Comparison of ENCODE assay signal across 11 cellular contexts in the genomic region with DNA sequence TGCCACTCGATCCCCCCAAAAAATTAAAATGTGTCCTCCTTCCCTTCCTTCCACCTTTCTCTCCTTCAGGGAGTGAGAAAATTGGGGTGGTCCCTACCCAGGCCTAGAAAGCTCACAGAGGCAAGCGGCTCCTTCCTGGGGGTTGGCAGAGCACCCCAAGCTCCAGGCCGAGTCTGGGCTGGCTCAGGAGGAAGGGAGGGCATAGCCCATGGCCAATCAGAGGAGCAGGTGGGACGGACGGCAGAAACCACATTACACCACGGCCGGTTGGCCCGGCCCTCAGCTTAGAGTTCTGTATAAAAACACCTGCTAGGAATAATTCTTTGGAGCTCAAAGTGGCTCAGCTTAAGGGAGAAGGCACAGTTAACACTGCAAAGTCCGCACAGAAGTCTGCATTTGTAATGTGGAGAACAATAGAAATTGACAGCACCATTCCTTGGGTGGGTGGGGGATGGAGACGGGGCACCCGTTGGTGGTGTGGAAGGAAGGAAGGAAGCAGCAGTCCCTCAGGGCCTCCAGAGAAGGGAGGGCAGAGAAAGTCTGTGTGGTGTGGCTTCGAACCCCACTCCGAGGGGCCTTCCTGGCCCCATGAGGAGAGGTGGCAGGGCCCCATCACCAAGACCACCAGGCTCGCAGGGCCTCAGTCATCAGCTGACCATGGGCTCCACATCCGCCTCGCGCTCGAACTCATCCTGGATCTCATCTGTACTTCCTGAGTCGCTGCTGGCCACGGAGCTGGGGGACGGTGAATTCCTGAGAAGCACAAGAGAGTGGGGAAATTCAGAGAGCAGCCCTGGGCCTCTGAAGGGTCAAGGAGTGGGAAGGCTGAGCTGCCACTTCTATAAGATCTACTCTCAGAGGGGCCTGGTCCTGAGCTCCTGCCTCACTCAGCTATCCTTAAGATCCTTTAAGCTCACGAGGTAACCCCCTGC. TPM values are rescaled to one million over a fixed set of nuclear protein-coding genes. Genes with fewer than 3 reads are reported as not detected.
DNase-seq lines count a peak whose midpoint lies in the region; ATAC-seq and TF ChIP-seq lines count a peak whose summit lies in the region.
"Had no signal": no experiment of that assay in that cellular context is flagged by ENCODE, and none has a peak within 500 bp of the region (broad histone marks: within the 10 kb centered on the region; RNA-seq: fewer than 3 reads in every experiment).

No MANE protein-coding gene starts in this region.

- H2AFZ ChIP-seq in H9 (ENCODE audit: low read length), result no peak overlapping the region
- H2AFZ ChIP-seq: GM23248 had no signal

- no peak overlapping the region for H3K14ac ChIP-seq in H9 (ENCODE audit: insufficient read depth, low read length)

- no peak overlapping the region for H3K4me2 ChIP-seq in H9 (ENCODE audit: insufficient read depth, insufficient read length, low read length)

- POLR2A ChIA-PET in WTC11 (lab: Charles Lee), result interaction anchor here (1.2 kb wide), 1 partner anchor 42 kb away, joined by 4 read pairs; no protein-coding TSS in a partner anchor

- CTCF ChIA-PET in WTC11 (lab: Charles Lee), result interaction anchor here (0.6 to 3.5 kb wide), 30 partner anchors 8 to 302 kb away, joined by 3 to 41 read pairs (median 11); a partner anchor contains a TSS

- no peaks in the 10 kb centered on the region for H3K79me1 ChIP-seq in H9 (ENCODE audit: insufficient read depth, low read depth, low read length, poor library complexity, severe bottlenecking)

- H3K4me1 ChIP-seq in H9 (ENCODE audit: insufficient read depth, low read length) (no peaks in the 10 kb centered on the region), right cardiac atrium (ENCODE audit: control insufficient read depth, insufficient read depth, low read length) (peaks cover 2% of the 10 kb centered on the region), stomach smooth muscle (ENCODE audit: control insufficient read depth, insufficient read depth, low read length) (peaks cover 25% of the 10 kb centered on the region)

- H3K27ac Mint-ChIP-seq in H9 (peak overlapping the region; percentile 14 to 61 (median 57); a peak in 4 of 7 replicates), WTC11 (peak overlapping the region; percentile 7; the same call in 1 of the 2 replicates)

- H3K4me1 Mint-ChIP-seq in H9 (peaks cover 8 to 18% of the 10 kb centered on the region in 2 experiments), WTC11 (peaks cover 16% of the 10 kb centered on the region)

- no peak overlapping the region for H2AK5ac ChIP-seq in H9 (ENCODE audit: insufficient read length, low read length)

- 0 out of 5 replicates have a peak overlapping the region, but pooled peaks of 1 of the 2 experiments have one; percentile 17 for H3K4me3 Mint-ChIP-seq in H9
- H3K4me3 Mint-ChIP-seq in WTC11, result no peak overlapping the region

- H2BK15ac ChIP-seq in H9 (ENCODE audit: low read depth, low read length), result no peak overlapping the region

- H3K27ac ChIP-seq in H9 (ENCODE audit: insufficient read length, low read depth, low read length) (no peak overlapping the region), right cardiac atrium (ENCODE audit: low read length) (peak overlapping the region; percentile 76), stomach smooth muscle (ENCODE audit: low read length) (peak overlapping the region; percentile 67)
- H3K27ac ChIP-seq: GM23248 had no signal

- H4K5ac ChIP-seq in H9 (ENCODE audit: insufficient read length, low read depth, low read length), result no peak overlapping the region

- H3K27me3 ChIP-seq in H9 (ENCODE audit: insufficient read depth, low read length), result no peaks in the 10 kb centered on the region
- no peaks in the 10 kb centered on the region for H3K27me3 ChIP-seq in right cardiac atrium (ENCODE audit: control insufficient read depth, insufficient read depth)
- H3K27me3 ChIP-seq in stomach smooth muscle (ENCODE audit: control insufficient read depth in 1 of 2, insufficient read depth in 2 of 2, low read length in 2 of 2), result no peaks in the 10 kb centered on the region

- H3K9me3 ChIP-seq in H9 (ENCODE audit: control insufficient read depth, low read depth, low read length) (no peaks in the 10 kb centered on the region), right cardiac atrium (ENCODE audit: control insufficient read depth, low read length) (no peaks in the 10 kb centered on the region), stomach smooth muscle (ENCODE audit: control insufficient read depth in 2 of 2, low read length in 2 of 2) (no peaks in the 10 kb centered on the region)

- intact Hi-C loops in right cardiac atrium (cut with DNase I), result loop anchor here (2.0 to 5.0 kb wide), 4 partner anchors 49 to 189 kb away; a partner anchor contains a TSS

- no peak overlapping the region for H3K4ac ChIP-seq in H9 (ENCODE audit: low read depth, low read length)

- no peak overlapping the region for H2BK120ac ChIP-seq in H9 (ENCODE audit: low read depth, low read length, poor library complexity, severe bottlenecking)

- H3K9me3 Mint-ChIP-seq in H9 (no peaks in the 10 kb centered on the region), WTC11 (no peaks in the 10 kb centered on the region)

- H3K27me3 Mint-ChIP-seq in H9 (ENCODE audit: low read depth) (peaks cover 8% of the 10 kb centered on the region), WTC11 (ENCODE audit: low read depth) (no peaks in the 10 kb centered on the region; the same call in 1 of the 2 replicates)

- no peak overlapping the region for H3T11ph ChIP-seq in H9 (ENCODE audit: low read length)

- H3K4me3 ChIP-seq in right cardiac atrium (ENCODE audit: low read length) (no peak overlapping the region), stomach smooth muscle (ENCODE audit: low read length in 2 of 2) (no peak overlapping the region)
- H3K4me3 ChIP-seq: GM23248 had no signal

- no peak for DNase-seq in H9
- DNase-seq in WTC11 (ENCODE audit: low spot score), result no peak
- DNase-seq in right cardiac atrium, result peak; percentile 52 to 75 (median 72)
- DNase-seq in NCI-H345 (lab: John Stamatoyannopoulos, UW), result no peak
- DNase-seq in NCI-H128 (lab: John Stamatoyannopoulos, UW; ENCODE audit: unreplicated experiment), result no peak
- DNase-seq: GM23248; PC-3; stimulated activated CD4-positive, alpha-beta T cell treated with anti-CD3 and anti-CD28 coated beads, Interleukin-4, amount 100 ng/mL, for 24 hours had no signal

- H2BK12ac ChIP-seq in H9 (ENCODE audit: insufficient read length, low read depth, low read length), result no peak overlapping the region

- H3K36me3 Mint-ChIP-seq in H9 (ENCODE audit: insufficient read depth in 1 of 3, low read depth in 3 of 3) (no peaks in the 10 kb centered on the region; a peak in 3 of 7 replicates), WTC11 (no peaks in the 10 kb centered on the region; the same call in 1 of the 2 replicates)

- H3K9ac ChIP-seq in H9 (ENCODE audit: extremely low read depth, insufficient read length, low read length) (no peak overlapping the region), stomach smooth muscle (ENCODE audit: low read length in 2 of 2) (peak overlapping the region; percentile 26 to 51)
- H3K9ac ChIP-seq: GM23248 had no signal

- TF ChIP-seq CTCF in H9 (conservative IDR thresholded peaks at IDR 0.05) (no peak), WTC11 (IDR thresholded peaks at IDR 0.05) (no peak)

- H4K8ac ChIP-seq in H9 (replicated peaks; ENCODE audit: insufficient read length, low read depth, low read length), result no peak overlapping the region

- peak; percentile 35; the same call in 1 of the 2 replicates for ATAC-seq in WTC11
- ATAC-seq in right cardiac atrium, result peak; percentile 60 to 63
- ATAC-seq in HG02970 (IDR thresholded peaks at IDR 0.05; ENCODE audit: low FRiP score, unreplicated experiment), result no peak
- ATAC-seq: PC-3 had no signal

- H3K36me3 ChIP-seq in stomach smooth muscle (ENCODE audit: control insufficient read depth in 2 of 2, insufficient read depth in 2 of 2, low read length in 2 of 2), result peaks cover 29 to 32% of the 10 kb centered on the region in 2 donors

- no peaks in the 10 kb centered on the region for H4K20me1 ChIP-seq in H9 (ENCODE audit: control insufficient read depth, insufficient read depth, insufficient read length)

- no peak overlapping the region for H3K18ac ChIP-seq in H9 (ENCODE audit: insufficient read length, low read depth, low read length)

- H4K91ac ChIP-seq in H9 (ENCODE audit: insufficient read length, low read depth, low read length), result no peak overlapping the region

- H3K23me2 ChIP-seq in H9 (ENCODE audit: insufficient read length, low read depth, low read length, poor library complexity, severe bottlenecking), result peaks cover under 1% of the 10 kb centered on the region

- H3K56ac ChIP-seq in H9 (ENCODE audit: insufficient read length, low read depth, low read length), result no peak overlapping the region

- H3K79me2 ChIP-seq in H9 (ENCODE audit: insufficient read depth, low read length), result no peaks in the 10 kb centered on the region

- no peak overlapping the region for H2BK20ac ChIP-seq in H9 (ENCODE audit: low read depth, low read length, poor library complexity, severe bottlenecking)

- no CpG with 5 or more reads among the region's 22 CpGs for WGBS in H9 (ENCODE audit: extremely low coverage, insufficient read length, low lambda C conversion rate)
- 48% methylated on average over 22 of the region's 22 CpGs for WGBS in right cardiac atrium

- no peak overlapping the region for H3K23ac ChIP-seq in H9 (ENCODE audit: insufficient read length, low read depth, low read length)

- no peak overlapping the region for H2BK5ac ChIP-seq in H9 (ENCODE audit: insufficient read length, low read length)

TF ChIP-seq in WTC11, 78 proteins besides CTCF, POLR2A, EP300 and RAD21:
- no peak for TF ChIP-seq NR1H2 (CRISPR knock-in tag; IDR thresholded peaks at IDR 0.05)
- no peak for TF ChIP-seq ZNF317 (CRISPR knock-in tag; IDR thresholded peaks at IDR 0.05; ENCODE audit: borderline replicate concordance, low read depth)
TF ChIP-seq in WTC11: peak in this region for 0.

RNA-seq across cellular contexts. Expression of a gene that starts 5.8 kb away (rescaled TPM):
- total RNA-seq in H9 (2021), result 26.1 TPM in 2 replicates
- 31.0 to 37.5 TPM (median 36.2 TPM) in 3 replicates for total RNA-seq in WTC11 (2021)
- total RNA-seq in right cardiac atrium, result 10 to 100 TPM; 22.2 to 35.5 (median 27.1) TPM
- 23.6 TPM for polyA plus RNA-seq in right cardiac atrium

RNA-seq across cellular contexts. Expression of a gene that starts 48.3 kb away (rescaled TPM):
- total RNA-seq in H9 (2021) (3.6 and 6.1 TPM in 2 replicates), WTC11 (2021) (6.5 to 8.1 TPM (median 6.9 TPM) in 3 replicates), right cardiac atrium (10 to 100 TPM in 1 of 4 donors, 1 to 10 TPM in 3; 6.7 to 12.7 (median 8.1) TPM)
- polyA plus RNA-seq in right cardiac atrium, result 5.0 TPM

RNA-seq across cellular contexts. Expression of a gene that starts 48.7 kb away (rescaled TPM):
- total RNA-seq in H9 (2021) (not detected in 2 replicates), WTC11 (2021) (not detected in 3 replicates), right cardiac atrium (not detected)
- polyA plus RNA-seq in right cardiac atrium, result not detected
- total RNA-seq: GM23248, kidney epithelial cell, PC-3 had no signal
- polyA plus RNA-seq: GM23248 had no signal

Comparison
In these comparisons a context has a peak if more than half of its experiments do, and no peak if none do; other contexts are left out.
1. DNase-seq: peak in right cardiac atrium (3 of 3); none in H9 (single experiment), WTC11 (single experiment), NCI-H345 (single experiment) and NCI-H128 (single experiment).